ENCODE assay signal across 12 cellular contexts in the genomic region with DNA sequence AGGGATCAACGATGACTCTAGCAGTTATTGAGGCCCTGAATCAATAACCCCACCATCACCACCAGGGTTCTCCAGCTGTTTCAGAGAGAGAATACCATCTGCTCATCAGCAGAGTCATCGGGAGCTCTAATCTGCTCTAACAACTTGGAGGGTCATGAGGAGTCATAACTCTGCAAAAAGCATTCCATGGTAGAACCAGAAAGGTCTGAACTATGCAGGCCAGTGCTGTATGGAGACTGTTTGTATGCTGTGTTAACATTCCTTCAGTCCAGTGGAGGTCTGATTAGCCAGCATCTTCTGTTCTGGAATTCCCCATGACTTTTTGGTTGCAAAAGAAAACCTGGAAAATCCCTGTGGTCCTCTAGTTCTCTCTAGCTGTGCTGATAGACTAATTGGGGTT. TPM values are rescaled to one million over a fixed set of nuclear protein-coding genes. Genes with fewer than 3 reads are reported as not detected.
DNase-seq lines count a peak whose midpoint lies in the region; ATAC-seq, FAIRE-seq and TF ChIP-seq lines count a peak whose summit lies in the region.
"Had no signal": no experiment of that assay in that cellular context is flagged by ENCODE, and none has a peak within 500 bp of the region (broad histone marks: within the 10 kb centered on the region; RNA-seq: fewer than 3 reads in every experiment).

No MANE protein-coding gene starts in this region.

- peaks cover 43% of the 10 kb centered on the region for H3K4me1 Mint-ChIP-seq in dendritic cell treated with granulocyte-macrophage colony-stimulating factor and Interleukin-4, amounts not matched to agents 40 ng/mL and 50 ng/mL, for 4 days (ENCODE audit: low read depth)

- intact Hi-C loops in dendritic cell treated with granulocyte-macrophage colony-stimulating factor and Interleukin-4, amounts not matched to agents 40 ng/mL and 50 ng/mL, for 4 days (cut with micrococcal nuclease): loop anchor here (2.0 kb wide), 1 partner anchor 99 kb away; no protein-coding TSS in a partner anchor
- intact Hi-C loops in pancreas (cut with DNase I): loop anchor here in 1 of 3 donors (10.0 kb wide), 1 partner anchor 105 kb away; no protein-coding TSS in a partner anchor

- no peak overlapping the region for H3K4me3 Mint-ChIP-seq in dendritic cell treated with granulocyte-macrophage colony-stimulating factor and Interleukin-4, amounts not matched to agents 40 ng/mL and 50 ng/mL, for 4 days

- peaks cover 3% of the 10 kb centered on the region for H3K27me3 Mint-ChIP-seq in dendritic cell treated with granulocyte-macrophage colony-stimulating factor and Interleukin-4, amounts not matched to agents 40 ng/mL and 50 ng/mL, for 4 days

- DNase-seq in CD1c-positive myeloid dendritic cell (ENCODE audit: extremely low spot score) (peak; percentile 34), NAMALWA (ENCODE audit: low spot score) (peak; percentile 4), pancreas (no peak), frontal cortex (ENCODE audit: low spot score in 2 of 2) (no peak)
- DNase-seq in activated CD4-positive, CD25-positive, alpha-beta regulatory T cell treated with anti-CD3 and anti-CD28 coated beads, Interleukin-2, amount 50 U/mL, for 72 hours: no peak
- DNase-seq: dorsolateral prefrontal cortex; NCI-H146; stimulated activated CD4-positive, alpha-beta T cell treated with anti-CD3 and anti-CD28 coated beads, Interleukin-15, amount 100 ng/mL, for 24 hours; testis had no signal

- no peak overlapping the region for H3K4me3 ChIP-seq in pancreas
- H3K4me3 ChIP-seq: dorsolateral prefrontal cortex, testis had no signal

- no peaks in the 10 kb centered on the region for H3K9me3 Mint-ChIP-seq in dendritic cell treated with granulocyte-macrophage colony-stimulating factor and Interleukin-4, amounts not matched to agents 40 ng/mL and 50 ng/mL, for 4 days

- H3K36me3 ChIP-seq in pancreas: no peaks in the 10 kb centered on the region

- WGBS in pancreas, 2 donors: 65 to 69% methylated on average over 2 of the region's 2 CpGs

- TF ChIP-seq CTCF in pancreas (IDR thresholded peaks at IDR 0.05): no peak

- H3K27ac Mint-ChIP-seq in dendritic cell treated with granulocyte-macrophage colony-stimulating factor and Interleukin-4, amounts not matched to agents 40 ng/mL and 50 ng/mL, for 4 days: peak overlapping the region; percentile 86

- H3K9me3 ChIP-seq in pancreas: no peaks in the 10 kb centered on the region
- H3K9me3 ChIP-seq: testis had no signal

- peak in 3 of 4 donors; percentile 28 to 51 (median 33) for ATAC-seq in pancreas
- ATAC-seq in HG02981 (IDR thresholded peaks at IDR 0.05; ENCODE audit: unreplicated experiment): no peak
- ATAC-seq in GM21786 (IDR thresholded peaks at IDR 0.05; ENCODE audit: unreplicated experiment): no peak

- H3K36me3 Mint-ChIP-seq in dendritic cell treated with granulocyte-macrophage colony-stimulating factor and Interleukin-4, amounts not matched to agents 40 ng/mL and 50 ng/mL, for 4 days (ENCODE audit: low read depth): no peaks in the 10 kb centered on the region

- FAIRE-seq in pancreas (lab: Jason Lieb, UNC): no peak
- no peak for FAIRE-seq in frontal cortex (lab: Jason Lieb, UNC)

- peaks cover 4 to 16% (median 5%) of the 10 kb centered on the region in 3 donors for H3K4me1 ChIP-seq in pancreas

- H3K27me3 ChIP-seq in pancreas: no peaks in the 10 kb centered on the region
- H3K27me3 ChIP-seq: testis had no signal

- peak overlapping the region in 2 of 4 donors; percentile 54 to 66 for H3K27ac ChIP-seq in pancreas
- H3K27ac ChIP-seq: testis had no signal

RNA-seq across cellular contexts. Expression of a gene that starts 9.4 kb away (rescaled TPM):
- total RNA-seq in pancreas (10 to 100 TPM in 1 of 6 donors, 1 to 10 TPM in 5; 1.9 to 32.4 (median 3.1) TPM), frontal cortex (under 0.01 TPM)
- polyA plus RNA-seq in pancreas: 1 to 10 TPM; 1.3 to 3.2 TPM
- total RNA-seq: dorsolateral prefrontal cortex had no signal

Comparison
In these comparisons a context has a peak if more than half of its experiments do, and no peak if none do; other contexts are left out.
1. DNase-seq: peak in CD1c-positive myeloid dendritic cell (single experiment) and NAMALWA (single experiment); none in pancreas (0 of 6), frontal cortex (0 of 2) and activated CD4-positive, CD25-positive, alpha-beta regulatory T cell treated with anti-CD3 and anti-CD28 coated beads, Interleukin-2, amount 50 U/mL, for 72 hours (single experiment).
2. ATAC-seq: peak in pancreas (3 of 4); none in HG02981 (single experiment) and GM21786 (single experiment).